8 cellular contexts compared by ENCODE assay signal in genomic region chr6:31658983-31659648, GRCh38. TPM values are rescaled to one million over a fixed set of nuclear protein-coding genes. Genes with fewer than 3 reads are reported as not detected.
DNase-seq lines count a peak whose midpoint lies in the region; ATAC-seq and TF ChIP-seq lines count a peak whose summit lies in the region.

No MANE protein-coding gene starts in this region.

- no peaks in the 10 kb centered on the region for H4K20me1 ChIP-seq in mammary epithelial cell (ENCODE audit: insufficient read depth, low read length)

- peaks cover 28% of the 10 kb centered on the region for H3K4me1 ChIP-seq in mammary epithelial cell (ENCODE audit: insufficient read depth, low read length)
- H3K4me1 ChIP-seq in mucosa of stomach (ENCODE audit: control insufficient read depth, insufficient read depth, low read length) = peaks cover 35% of the 10 kb centered on the region

- H3K36me3 Mint-ChIP-seq in stimulated activated naive CD8-positive, alpha-beta T cell treated with anti-CD3 and anti-CD28 coated beads, Interleukin-15, Interleukin-2, amounts not matched to agents 100 ng/mL and 50 ng/mL, for 24 hours (ENCODE audit: low read depth) = peaks cover 44% of the 10 kb centered on the region

- peak overlapping the region; percentile 69 for H3K27ac ChIP-seq in mammary epithelial cell (ENCODE audit: insufficient read depth, low read depth, low read length)

- H3K4me2 ChIP-seq in mammary epithelial cell (ENCODE audit: insufficient read depth, low read depth, low read length) = peak overlapping the region; percentile 86

- H3K4me3 ChIP-seq in mammary epithelial cell (replicated peaks in 1 of 3; ENCODE audit: insufficient read depth in 1 of 3, low read depth in 2 of 3, low read length in 3 of 3) (peak overlapping the region; percentile 62 to 76 (median 62)), mucosa of stomach (ENCODE audit: low read length) (peak overlapping the region; percentile 83)

- no peaks in the 10 kb centered on the region for H3K27me3 ChIP-seq in mammary epithelial cell (ENCODE audit: insufficient read depth, low read length)
- H3K27me3 ChIP-seq in mucosa of stomach (ENCODE audit: control insufficient read depth, insufficient read depth, low read length) = no peaks in the 10 kb centered on the region

- H3K36me3 ChIP-seq in mammary epithelial cell (ENCODE audit: insufficient read depth, low read length) (peaks cover 9% of the 10 kb centered on the region), mucosa of stomach (ENCODE audit: control insufficient read depth, insufficient read depth, low read length) (peaks cover 5% of the 10 kb centered on the region)

- no peak overlapping the region for H3K9ac ChIP-seq in mammary epithelial cell (ENCODE audit: insufficient read depth, low read length)
- H3K9ac ChIP-seq in mucosa of stomach (ENCODE audit: low read length) = peak overlapping the region; percentile 83

- dilution Hi-C loops in mammary epithelial cell (cut with HindIII; ENCODE audit: low sequenced_read_pairs) = no loop called here

- WGBS in mammary epithelial cell (ENCODE audit: low coverage, missing lambda C conversion rate) = 73% methylated on average over 4 of the region's 13 CpGs

- in situ Hi-C loops in mammary epithelial cell (cut with MboI; ENCODE audit: low sequenced_read_pairs in 2 of 2) = no loop called here

- CTCF ChIA-PET in mammary epithelial cell (lab: Charles Lee; ENCODE audit: low non-redundant PET) = no interaction called here

- peaks cover 79% of the 10 kb centered on the region for H3K4me1 Mint-ChIP-seq in stimulated activated naive CD8-positive, alpha-beta T cell treated with anti-CD3 and anti-CD28 coated beads, Interleukin-15, Interleukin-2, amounts not matched to agents 100 ng/mL and 50 ng/mL, for 24 hours (ENCODE audit: low read depth)

- H3K79me2 ChIP-seq in mammary epithelial cell (ENCODE audit: insufficient read depth, low read length) = peaks cover 77% of the 10 kb centered on the region

- H3K27ac Mint-ChIP-seq in stimulated activated naive CD8-positive, alpha-beta T cell treated with anti-CD3 and anti-CD28 coated beads, Interleukin-15, Interleukin-2, amounts not matched to agents 100 ng/mL and 50 ng/mL, for 24 hours = peak overlapping the region; percentile 96

- ATAC-seq in stimulated activated naive CD8-positive, alpha-beta T cell treated with anti-CD3 and anti-CD28 coated beads, Interleukin-15, Interleukin-2, amounts not matched to agents 100 U/mL and 50 U/mL, for 24 hours = no peak
- no peak for ATAC-seq in HG02970 (IDR thresholded peaks at IDR 0.05; ENCODE audit: low FRiP score, unreplicated experiment)

- H3K9me3 ChIP-seq in mammary epithelial cell (replicated peaks; ENCODE audit: insufficient read depth, low read length) = no peaks in the 10 kb centered on the region
- H3K9me3 ChIP-seq in mucosa of stomach (ENCODE audit: control insufficient read depth, low read length) = no peaks in the 10 kb centered on the region

- H3K27me3 Mint-ChIP-seq in stimulated activated naive CD8-positive, alpha-beta T cell treated with anti-CD3 and anti-CD28 coated beads, Interleukin-15, Interleukin-2, amounts not matched to agents 100 ng/mL and 50 ng/mL, for 24 hours = no peaks in the 10 kb centered on the region

- H3K4me3 Mint-ChIP-seq in stimulated activated naive CD8-positive, alpha-beta T cell treated with anti-CD3 and anti-CD28 coated beads, Interleukin-15, Interleukin-2, amounts not matched to agents 100 ng/mL and 50 ng/mL, for 24 hours = peak overlapping the region; percentile 96

- TF ChIP-seq CTCF in mammary epithelial cell (conservative IDR thresholded peaks at IDR 0.05 in 1 of 2, IDR thresholded peaks at IDR 0.05 in 1 of 2; ENCODE audit: extremely low read depth in 1 of 2, insufficient read depth in 1 of 2, low read depth in 1 of 2, low read length in 2 of 2) = no peak

- no peaks in the 10 kb centered on the region for H3K9me3 Mint-ChIP-seq in stimulated activated naive CD8-positive, alpha-beta T cell treated with anti-CD3 and anti-CD28 coated beads, Interleukin-15, Interleukin-2, amounts not matched to agents 100 ng/mL and 50 ng/mL, for 24 hours

- DNase-seq in stimulated activated naive CD8-positive, alpha-beta T cell treated with anti-CD3 and anti-CD28 coated beads, Interleukin-15, Interleukin-2, amounts not matched to agents 100 U/mL and 50 U/mL, for 24 hours = no peak
- DNase-seq in mammary epithelial cell = no peak
- DNase-seq in stimulated activated CD8-positive, alpha-beta memory T cell treated with anti-CD3 and anti-CD28 coated beads, Interleukin-4, amount 100 ng/mL, for 48 hours = no peak
- DNase-seq in islet precursor cell = no peak
- DNase-seq in SW 1271 (lab: John Stamatoyannopoulos, UW) = no peak

- BruUV-seq in mammary epithelial cell (replicated peaks; lab: Mats Ljungman, UMichigan) = no TSS peak

- intact Hi-C loops in mammary epithelial cell (cut with micrococcal nuclease) = no loop called here

- H2AFZ ChIP-seq in mammary epithelial cell (ENCODE audit: low read depth, low read length) = no peak overlapping the region

RNA-seq across cellular contexts. Expression of gene C6orf47, which starts 1.5 kb away (rescaled TPM):
- 10 to 100 TPM; 16.5 to 17.0 TPM for total RNA-seq in mammary epithelial cell
- polyA plus RNA-seq in mammary epithelial cell = 8.5 TPM
- 14.2 TPM for polyA minus RNA-seq in mammary epithelial cell

RNA-seq across cellular contexts. Expression of gene APOM, which starts 3.4 kb away (rescaled TPM):
- total RNA-seq in mammary epithelial cell = 1 to 10 TPM in 1 of 2 donors, under 1 TPM in 1; 0.50 to 1.8 TPM
- 3.5 TPM for polyA plus RNA-seq in mammary epithelial cell
- not detected for polyA minus RNA-seq in mammary epithelial cell

RNA-seq across cellular contexts. Expression of gene GPANK1, which starts 5.7 kb away (rescaled TPM):
- total RNA-seq in mammary epithelial cell = 10 to 100 TPM in 1 of 2 donors, 1 to 10 TPM in 1; 8.3 to 13.3 TPM
- 15.1 TPM for polyA plus RNA-seq in mammary epithelial cell
- 4.3 TPM for polyA minus RNA-seq in mammary epithelial cell

RNA-seq across cellular contexts. Expression of gene BAG6, which starts 6.7 kb away (rescaled TPM):
- 100 to 1,000 TPM; 135 to 233 TPM for total RNA-seq in mammary epithelial cell
- 124 TPM for polyA plus RNA-seq in mammary epithelial cell
- 237 TPM for polyA minus RNA-seq in mammary epithelial cell

RNA-seq across cellular contexts. Expression of gene CSNK2B, which starts 6.8 kb away (rescaled TPM):
- 100 to 1,000 TPM; 135 to 186 TPM for total RNA-seq in mammary epithelial cell
- polyA plus RNA-seq in mammary epithelial cell = 123 TPM
- polyA minus RNA-seq in mammary epithelial cell = 317 TPM
